Comparison of ENCODE assay signal across 28 cellular contexts in genomic region chr10:7965457-7965856, GRCh38.
"Had no signal": no experiment of that assay in that cellular context is flagged by ENCODE, and none has a peak within 500 bp of the region (broad histone marks: within the 10 kb centered on the region; RNA-seq: fewer than 3 reads in every experiment).

No MANE protein-coding gene starts in this region.

- H3K27me3 ChIP-seq: neural progenitor cell, ovary, right lobe of liver, sigmoid colon, stomach, thyroid gland, tibial nerve, upper lobe of right lung, uterus had no signal

- H3K4me3 Mint-ChIP-seq: natural killer cell; nephron; neural progenitor cell; stimulated activated effector memory CD8-positive, alpha-beta T cell treated with anti-CD3 and anti-CD28 coated beads, Interleukin-12 subunit alpha, Interleukin-12 subunit beta, amount 100 ng/mL, for 72 hours; stimulated activated naive B cell treated with anti-CD40 and anti-IgM and Interleukin-4, amounts not matched to agents 10 μg/mL and 1 μg/mL and 100 μg/mL, for 72 hours; stimulated activated naive CD8-positive, alpha-beta T cell treated with anti-CD3 and anti-CD28 coated beads, Interleukin-15, Interleukin-2, amounts not matched to agents 100 ng/mL and 50 ng/mL, for 24 hours had no signal

- H3K36me3 ChIP-seq: neural progenitor cell, ovary, uterus had no signal

- DNase-seq: natural killer cell; occipital lobe; ovary; posterior cingulate gyrus; psoas muscle; right cardiac atrium; right lobe of liver; sigmoid colon; small intestine; stimulated activated CD4-positive, alpha-beta T cell treated with anti-CD3 and anti-CD28 coated beads, Interleukin-15, amount 100 ng/mL, for 24 hours; stimulated activated CD4-positive, alpha-beta T cell treated with anti-CD3 and anti-CD28 coated beads, Interleukin-2, amount 100 ng/mL, for 24 hours; stimulated activated CD4-positive, alpha-beta T cell treated with anti-CD3 and anti-CD28 coated beads, Interleukin-2, amount 100 ng/mL, for 48 hours; stimulated activated CD4-positive, alpha-beta T cell treated with anti-CD3 and anti-CD28 coated beads, Interleukin-4, amount 100 ng/mL, for 24 hours; stimulated activated naive B cell treated with anti-CD40 and anti-IgM and Interleukin-4, amounts not matched to agents 10 μg/mL and 1 μg/mL and 100 μg/mL, for 72 hours; stimulated activated naive CD4-positive, alpha-beta T cell treated with Interleukin-2 at 50 U/mL for 16 hours; stomach; thyroid gland; trophoblast cell; upper lobe of right lung; uterus had no signal

- H3K9ac ChIP-seq: neural progenitor cell, parathyroid adenoma had no signal

- ATAC-seq: natural killer cell; psoas muscle; right cardiac atrium; right lobe of liver; stimulated activated effector memory CD8-positive, alpha-beta T cell treated with anti-CD3 and anti-CD28 coated beads, Interleukin-12 subunit alpha, Interleukin-12 subunit beta, amount 100 ng/mL, for 72 hours; stimulated activated naive B cell treated with anti-CD40 and anti-IgM and Interleukin-4, amounts not matched to agents 10 μg/mL and 1 μg/mL and 100 μg/mL, for 72 hours; upper lobe of right lung had no signal

- H3K27ac Mint-ChIP-seq: natural killer cell; nephron; neural progenitor cell; progenitor cell of endocrine pancreas; stimulated activated effector memory CD8-positive, alpha-beta T cell treated with anti-CD3 and anti-CD28 coated beads, Interleukin-12 subunit alpha, Interleukin-12 subunit beta, amount 100 ng/mL, for 72 hours; stimulated activated naive B cell treated with anti-CD40 and anti-IgM and Interleukin-4, amounts not matched to agents 10 μg/mL and 1 μg/mL and 100 μg/mL, for 72 hours; stimulated activated naive CD8-positive, alpha-beta T cell treated with anti-CD3 and anti-CD28 coated beads, Interleukin-15, Interleukin-2, amounts not matched to agents 100 ng/mL and 50 ng/mL, for 24 hours had no signal

- H3K27ac ChIP-seq: neural progenitor cell, ovary, parathyroid adenoma, psoas muscle, right lobe of liver, sigmoid colon, stomach, thoracic aorta, thyroid gland, tibial nerve, upper lobe of right lung, uterus had no signal

- H3K9me3 ChIP-seq: ovary, psoas muscle, right lobe of liver, sigmoid colon, stomach, thoracic aorta, thyroid gland, tibial nerve, upper lobe of right lung, uterus had no signal

- H2AFZ ChIP-seq: neural progenitor cell, parathyroid adenoma had no signal

- H3K4me1 Mint-ChIP-seq: nephron, neural progenitor cell had no signal

- H3K4me1 ChIP-seq: neural progenitor cell, parathyroid adenoma, psoas muscle, right lobe of liver, sigmoid colon, stomach, tibial nerve, uterus had no signal

- H3K4me3 ChIP-seq: neural progenitor cell, ovary, psoas muscle, right lobe of liver, sigmoid colon, stomach, thoracic aorta, thyroid gland, tibial nerve, upper lobe of right lung, uterus had no signal

- H3K4me2 ChIP-seq: neural progenitor cell had no signal

- H3K27me3 Mint-ChIP-seq: progenitor cell of endocrine pancreas; stimulated activated naive B cell treated with anti-CD40 and anti-IgM and Interleukin-4, amounts not matched to agents 10 μg/mL and 1 μg/mL and 100 μg/mL, for 72 hours; stimulated activated naive CD8-positive, alpha-beta T cell treated with anti-CD3 and anti-CD28 coated beads, Interleukin-15, Interleukin-2, amounts not matched to agents 100 ng/mL and 50 ng/mL, for 24 hours had no signal

- H3K9me3 Mint-ChIP-seq: natural killer cell; nephron; neural progenitor cell; stimulated activated effector memory CD8-positive, alpha-beta T cell treated with anti-CD3 and anti-CD28 coated beads, Interleukin-12 subunit alpha, Interleukin-12 subunit beta, amount 100 ng/mL, for 72 hours; stimulated activated naive B cell treated with anti-CD40 and anti-IgM and Interleukin-4, amounts not matched to agents 10 μg/mL and 1 μg/mL and 100 μg/mL, for 72 hours; stimulated activated naive CD8-positive, alpha-beta T cell treated with anti-CD3 and anti-CD28 coated beads, Interleukin-15, Interleukin-2, amounts not matched to agents 100 ng/mL and 50 ng/mL, for 24 hours had no signal

- FAIRE-seq: small intestine had no signal
